Comparison of ENCODE assay signal across 35 cellular contexts in genomic region chr21:32533053-32533452, GRCh38.
"Had no signal": no experiment of that assay in that cellular context is flagged by ENCODE, and none has a peak within 500 bp of the region (broad histone marks: within the 10 kb centered on the region; RNA-seq: fewer than 3 reads in every experiment).

No MANE protein-coding gene starts in this region.

- H3K4me3 Mint-ChIP-seq: activated B cell treated with CpG ODN at 0.5 μM for 24 hours; activated CD8-positive, alpha-beta T cell treated with anti-CD3 and anti-CD28 coated beads for 36 hours; activated naive CD4-positive, alpha-beta T cell treated with anti-CD3 and anti-CD28 coated beads, Interleukin-2, amount 10 ng/mL, durations not matched to agents 7 days and 5 days; activated naive CD8-positive, alpha-beta T cell treated with anti-CD3 and anti-CD28 coated beads, Interleukin-2, amount 10 ng/mL, durations not matched to agents 7 days and 5 days; activated T-cell treated with anti-CD3 and anti-CD28 coated beads, Interleukin-2, amount 50 U/mL, for 4 hours; activated T-helper 17 cell treated with anti-CD3 and anti-CD28 coated beads, Interleukin-2, amount 50 U/mL, for 72 hours; central memory CD8-positive, alpha-beta T cell; dendritic cell treated with granulocyte-macrophage colony-stimulating factor and Interleukin-4, amounts not matched to agents 40 ng/mL and 50 ng/mL, for 4 days; endodermal cell; T-helper 17 cell; T-helper 2 cell treated with Interferon-gamma antibody and Interleukin-4, amounts not matched to agents 5 μg/mL and 100 μg/mL, for 36 hours had no signal

- H3K27me3 Mint-ChIP-seq: activated CD8-positive, alpha-beta T cell treated with anti-CD3 and anti-CD28 coated beads for 36 hours; activated naive CD8-positive, alpha-beta T cell treated with anti-CD3 and anti-CD28 coated beads, Interleukin-2, amount 10 ng/mL, durations not matched to agents 7 days and 5 days; activated T-helper 17 cell treated with anti-CD3 and anti-CD28 coated beads, Interleukin-2, amount 50 U/mL, for 72 hours; central memory CD8-positive, alpha-beta T cell; dendritic cell treated with granulocyte-macrophage colony-stimulating factor and Interleukin-4, amounts not matched to agents 40 ng/mL and 50 ng/mL, for 4 days; T-helper 17 cell had no signal

- H3K27ac Mint-ChIP-seq: activated B cell treated with CpG ODN at 0.5 μM for 24 hours; activated CD8-positive, alpha-beta T cell treated with anti-CD3 and anti-CD28 coated beads for 36 hours; activated naive CD4-positive, alpha-beta T cell treated with anti-CD3 and anti-CD28 coated beads, Interleukin-2, amount 10 ng/mL, durations not matched to agents 7 days and 5 days; activated naive CD4-positive, alpha-beta T cell treated with anti-CD3 and anti-CD28 coated beads, Interleukin-2, amount 50 U/mL, for 72 hours; activated naive CD8-positive, alpha-beta T cell treated with anti-CD3 and anti-CD28 coated beads, Interleukin-2, amount 10 ng/mL, durations not matched to agents 7 days and 5 days; activated T-helper 17 cell treated with anti-CD3 and anti-CD28 coated beads, Interleukin-2, amount 50 U/mL, for 72 hours; dendritic cell treated with granulocyte-macrophage colony-stimulating factor and Interleukin-4, amounts not matched to agents 40 ng/mL and 50 ng/mL, for 4 days; endodermal cell; T-helper 17 cell; T-helper 2 cell treated with Interferon-gamma antibody and Interleukin-4, amounts not matched to agents 5 μg/mL and 100 μg/mL, for 36 hours had no signal

- H3K9me3 ChIP-seq: esophagus muscularis mucosa, gastrocnemius medialis, heart left ventricle had no signal

- H3K36me3 Mint-ChIP-seq: activated naive CD4-positive, alpha-beta T cell treated with anti-CD3 and anti-CD28 coated beads, Interleukin-2, amount 10 ng/mL, durations not matched to agents 7 days and 5 days; activated naive CD4-positive, alpha-beta T cell treated with anti-CD3 and anti-CD28 coated beads, Interleukin-2, amount 50 U/mL, for 72 hours had no signal

- FAIRE-seq: astrocyte had no signal

- H3K27me3 ChIP-seq: brain microvascular endothelial cell, dorsolateral prefrontal cortex, esophagus muscularis mucosa, foreskin keratinocyte, gastrocnemius medialis, heart left ventricle had no signal

- H3K4me1 Mint-ChIP-seq: activated B cell treated with CpG ODN at 0.5 μM for 24 hours, endodermal cell had no signal

- DNase-seq: activated B cell treated with CpG ODN at 0.5 μM for 24 hours; activated CD4-positive, alpha-beta T cell treated with anti-CD3 and anti-CD28 coated beads for 48 hours; activated CD4-positive, alpha-beta T cell treated with anti-CD3 and anti-CD28 coated beads, Interleukin-2, amount 50 U/mL, for 1 hour; activated CD4-positive, alpha-beta T cell treated with anti-CD3 and anti-CD28 coated beads, Interleukin-2, amount 50 U/mL, for 48 hours; activated CD8-positive, alpha-beta memory T cell treated with anti-CD3 and anti-CD28 coated beads for 24 hours; activated CD8-positive, alpha-beta T cell treated with anti-CD3 and anti-CD28 coated beads for 36 hours; activated gamma-delta T cell; activated naive CD4-positive, alpha-beta T cell; activated naive CD4-positive, alpha-beta T cell treated with anti-CD3 and anti-CD28 coated beads, Interleukin-2, amount 10 ng/mL, durations not matched to agents 7 days and 5 days; activated naive CD8-positive, alpha-beta T cell treated with anti-CD3 and anti-CD28 coated beads, Interleukin-2, amount 10 ng/mL, durations not matched to agents 7 days and 5 days; activated T-cell treated with anti-CD3 and anti-CD28 coated beads, Interleukin-2, amount 50 U/mL, for 4 hours; amniotic stem cell; anterior cingulate cortex; brain microvascular endothelial cell; dorsolateral prefrontal cortex; effector memory CD4-positive, alpha-beta T cell; erythroblast; foreskin keratinocyte; gastrocnemius medialis; glutamatergic neuron; heart left ventricle; T-helper 1 cell; T-helper 17 cell; T1000; WERI-Rb-1 had no signal

- H3K36me3 ChIP-seq: brain microvascular endothelial cell, esophagus muscularis mucosa, gastrocnemius medialis, heart left ventricle, WERI-Rb-1 had no signal

- H3K27ac ChIP-seq: brain microvascular endothelial cell, coronary artery, dorsolateral prefrontal cortex, esophagus muscularis mucosa, foreskin keratinocyte, gastrocnemius medialis, heart left ventricle, WERI-Rb-1 had no signal

- H3K4me3 ChIP-seq: coronary artery, dorsolateral prefrontal cortex, esophagus muscularis mucosa, gastrocnemius medialis, heart left ventricle had no signal

- ATAC-seq: activated CD4-positive, CD25-positive, alpha-beta regulatory T cell treated with anti-CD3 and anti-CD28 coated beads, Interleukin-2, amount 50 U/mL, for 24 hours; activated CD8-positive, alpha-beta T cell treated with anti-CD3 and anti-CD28 coated beads for 36 hours; activated naive CD4-positive, alpha-beta T cell treated with anti-CD3 and anti-CD28 coated beads, Interleukin-2, amount 50 U/mL, for 72 hours; activated T-cell treated with anti-CD3 and anti-CD28 coated beads, Interleukin-2, amount 50 U/mL, for 4 hours; activated T-helper 17 cell treated with anti-CD3 and anti-CD28 coated beads, Interleukin-2, amount 50 U/mL, for 72 hours; foreskin keratinocyte; gastrocnemius medialis; T-helper 17 cell had no signal

- H3K4me1 ChIP-seq: esophagus muscularis mucosa, foreskin keratinocyte, gastrocnemius medialis, heart left ventricle had no signal

- H3K9me3 Mint-ChIP-seq: activated B cell treated with CpG ODN at 0.5 μM for 24 hours; activated CD8-positive, alpha-beta T cell treated with anti-CD3 and anti-CD28 coated beads for 36 hours; activated naive CD4-positive, alpha-beta T cell treated with anti-CD3 and anti-CD28 coated beads, Interleukin-2, amount 10 ng/mL, durations not matched to agents 7 days and 5 days; activated T-cell treated with anti-CD3 and anti-CD28 coated beads, Interleukin-2, amount 50 U/mL, for 4 hours; activated T-helper 17 cell treated with anti-CD3 and anti-CD28 coated beads, Interleukin-2, amount 50 U/mL, for 72 hours; central memory CD8-positive, alpha-beta T cell; dendritic cell treated with granulocyte-macrophage colony-stimulating factor and Interleukin-4, amounts not matched to agents 40 ng/mL and 50 ng/mL, for 4 days; T-helper 2 cell treated with Interferon-gamma antibody and Interleukin-4, amounts not matched to agents 5 μg/mL and 100 μg/mL, for 36 hours had no signal
